ENCODE assay signal across 8 cellular contexts in genomic region chr12:121580959-121581680, GRCh38. TPM values are rescaled to one million over a fixed set of nuclear protein-coding genes. Genes with fewer than 3 reads are reported as not detected.
A peak's percentile ranks its signal among the peaks of the same experiment; 100 is the strongest.
DNase-seq lines count a peak whose midpoint lies in the region; ATAC-seq and TF ChIP-seq lines count a peak whose summit lies in the region.

KDM2B (minus strand) TSS chr12:121581023; CDS start chr12:121580911, 112 bp downstream.

- no peak for TF ChIP-seq CTCF in HFF-Myc (IDR thresholded peaks at IDR 0.05; ENCODE audit: low read depth, low read length, missing control alignments)
- TF ChIP-seq CTCF in lower leg skin (IDR thresholded peaks at IDR 0.05) = no peak
- TF ChIP-seq CTCF in stomach (IDR thresholded peaks at IDR 0.05) = no peak

- TF ChIP-seq EP300 in stomach (IDR thresholded peaks at IDR 0.05) = no peak

- 0 to 1% methylated on average over 23 of the region's 23 CpGs for WGBS in ectodermal cell, 2 experiments
- WGBS in lower leg skin, 2 donors = 31 to 34% methylated on average over 23 of the region's 23 CpGs
- WGBS in stomach, 5 donors = 17 to 34% (median 23%) methylated on average over 23 of the region's 23 CpGs

- DNase-seq in AML-193 (lab: John Stamatoyannopoulos, UW) (peak; percentile 67 to 69), HFF-Myc (ENCODE audit: extremely low read depth, low read depth) (no peak), UCSD-AML1 (lab: John Stamatoyannopoulos, UW; ENCODE audit: unreplicated experiment) (peak; percentile 19), lower leg skin (ENCODE audit: low spot score in 2 of 2) (peak in 1 of 2 donors; percentile 37), stomach (peak; percentile 44)

- no peaks in the 10 kb centered on the region for H3K9me3 ChIP-seq in ectodermal cell (ENCODE audit: control insufficient read depth, low read length)
- H3K9me3 ChIP-seq in stomach = no peaks in the 10 kb centered on the region

- H3K4me1 ChIP-seq in ectodermal cell (ENCODE audit: control insufficient read depth, insufficient read depth, low read length) (peaks cover 13% of the 10 kb centered on the region), stomach (peaks cover 38 to 71% (median 54%) of the 10 kb centered on the region in 4 donors)

- H3K36me3 ChIP-seq in ectodermal cell (ENCODE audit: control insufficient read depth, insufficient read depth, low read length) (no peaks in the 10 kb centered on the region), stomach (peaks cover 0 to 3% (median 0%) of the 10 kb centered on the region in 4 donors)

- peak within 1 kb of the TSS; percentile 45 for H3K4me3 ChIP-seq in HFF-Myc (replicated peaks; ENCODE audit: low read depth, low read length)
- peak within 1 kb of the TSS; percentile 93 for H3K4me3 ChIP-seq in ectodermal cell (ENCODE audit: insufficient read depth, low read depth, low read length)
- H3K4me3 ChIP-seq in lower leg skin (ENCODE audit: low read depth, poor library complexity, severe bottlenecking) = peak within 1 kb of the TSS; percentile 41
- H3K4me3 ChIP-seq in stomach = peak within 1 kb of the TSS; percentile 64 to 82 (median 74)

- intact Hi-C loops in lower leg skin (cut with DNase I; ENCODE audit: low total_unique reads) (no loop called here), stomach (cut with DNase I; ENCODE audit: low total_unique reads) (loop anchor here (5.0 kb wide), 1 partner anchor 41 kb away; no protein-coding TSS in a partner anchor)

- ATAC-seq in HG02973 (IDR thresholded peaks at IDR 0.05; ENCODE audit: unreplicated experiment) (no peak), HG03565 (IDR thresholded peaks at IDR 0.05; ENCODE audit: unreplicated experiment) (no peak)

- H3K27ac ChIP-seq in ectodermal cell (ENCODE audit: insufficient read depth, low read depth, low read length, poor library complexity, severe bottlenecking) = peak within 1 kb of the TSS; percentile 92
- H3K27ac ChIP-seq in stomach = peak within 1 kb of the TSS; percentile 77 to 93 (median 90)

- TF ChIP-seq POLR2A in lower leg skin (IDR thresholded peaks at IDR 0.05) = no peak
- no peak for TF ChIP-seq POLR2A in stomach (IDR thresholded peaks at IDR 0.05)

- H3K27me3 ChIP-seq in ectodermal cell (ENCODE audit: control insufficient read depth, insufficient read depth, low read length, poor library complexity, severe bottlenecking) = no peaks in the 10 kb centered on the region
- H3K27me3 ChIP-seq in stomach = no peaks in the 10 kb centered on the region

RNA-seq across cellular contexts. Expression of gene KDM2B, which starts in this region (rescaled TPM):
- 105 TPM for polyA plus RNA-seq in ectodermal cell (2013, experiment 1 of 4)
- 120 TPM for polyA plus RNA-seq in ectodermal cell (2013, experiment 2 of 4)
- polyA plus RNA-seq in ectodermal cell (2013, experiment 3 of 4) = 93.7 TPM
- 98.5 TPM for polyA plus RNA-seq in ectodermal cell (2013, experiment 4 of 4)
- total RNA-seq in lower leg skin = 10 to 100 TPM; 28.9 to 72.1 (median 47.9) TPM
- total RNA-seq in stomach = 10 to 100 TPM in 4 of 5 donors, 1 to 10 TPM in 1; 5.8 to 72.8 (median 17.1) TPM
- 1 to 10 TPM; 7.8 to 9.0 (median 8.0) TPM for polyA plus RNA-seq in stomach

Comparison
In these comparisons a context has a peak if more than half of its experiments do, and no peak if none do; other contexts are left out.
1. H3K4me3 ChIP-seq: peak in every context shown above with its lines; median percentile 93 in ectodermal cell; 74 in stomach; 45 in HFF-Myc; 41 in lower leg skin.